In the genomic region with DNA sequence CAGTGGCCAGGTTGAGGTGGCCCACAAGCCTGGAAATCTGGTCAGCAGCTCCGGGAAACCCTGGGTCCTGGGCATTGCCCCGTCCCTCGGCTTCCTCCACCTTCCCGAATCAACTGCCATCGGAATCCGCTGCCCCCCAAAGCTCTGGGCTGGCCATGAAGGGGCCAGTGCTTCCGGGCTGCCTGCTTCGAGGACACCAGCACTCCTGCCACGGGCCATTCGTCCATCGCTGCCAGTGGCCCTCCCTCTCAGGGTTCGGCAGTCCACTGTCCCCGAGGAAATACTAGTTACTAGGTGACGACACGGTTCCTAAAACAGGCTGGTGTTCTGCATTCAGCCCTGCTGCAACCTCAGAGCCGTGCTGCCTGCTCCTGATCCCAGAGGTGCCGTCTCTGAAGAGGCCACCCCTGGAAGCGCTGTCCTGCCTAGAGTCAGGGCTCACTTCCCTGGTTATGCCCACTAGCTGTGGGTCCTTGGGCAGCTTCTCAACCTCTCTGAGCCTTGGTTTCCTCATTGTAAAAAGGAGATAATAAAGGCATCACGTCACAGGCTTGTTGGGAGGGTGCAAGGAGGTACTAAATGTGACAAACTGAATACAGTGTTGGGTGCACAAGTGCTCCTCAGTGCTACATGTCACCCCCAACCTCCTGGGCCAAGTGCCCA, we compare ENCODE assay signal across 25 cellular contexts. TPM values are rescaled to one million over a fixed set of nuclear protein-coding genes. Genes with fewer than 3 reads are reported as not detected.
DNase-seq lines count a peak whose midpoint lies in the region; ATAC-seq and TF ChIP-seq lines count a peak whose summit lies in the region.
"Had no signal": no experiment of that assay in that cellular context is flagged by ENCODE, and none has a peak within 500 bp of the region (broad histone marks: within the 10 kb centered on the region; RNA-seq: fewer than 3 reads in every experiment).

No MANE protein-coding gene starts in this region.

- peak overlapping the region; percentile 61 to 75 for H3K27ac ChIP-seq in breast epithelium
- H3K27ac ChIP-seq in mammary epithelial cell (ENCODE audit: insufficient read depth, low read depth, low read length) = no peak overlapping the region
- peak overlapping the region; percentile 1 to 79 (median 68) for H3K27ac ChIP-seq in upper lobe of left lung
- H3K27ac ChIP-seq: epithelial cell of prostate, foreskin keratinocyte, KMS-11, neutrophil had no signal

- no TSS peak for BruUV-seq in mammary epithelial cell (replicated peaks; lab: Mats Ljungman, UMichigan)

- H3K36me3 ChIP-seq in breast epithelium (no peaks in the 10 kb centered on the region), mammary epithelial cell (ENCODE audit: insufficient read depth, low read length) (no peaks in the 10 kb centered on the region), upper lobe of left lung (no peaks in the 10 kb centered on the region)
- H3K36me3 ChIP-seq: neutrophil had no signal

- H3K27ac Mint-ChIP-seq in dendritic cell treated with granulocyte-macrophage colony-stimulating factor and Interleukin-4, amounts not matched to agents 40 ng/mL and 50 ng/mL, for 4 days = peak overlapping the region; percentile 23
- H3K27ac Mint-ChIP-seq in natural killer cell = no peak overlapping the region
- H3K27ac Mint-ChIP-seq: activated naive CD8-positive, alpha-beta T cell treated with anti-CD3 and anti-CD28 coated beads, Interleukin-2, amount 10 ng/mL, durations not matched to agents 7 days and 5 days had no signal

- dilution Hi-C loops in mammary epithelial cell (cut with HindIII; ENCODE audit: low sequenced_read_pairs) = no loop called here

- no peak for TF ChIP-seq EP300 in upper lobe of left lung (IDR thresholded peaks at IDR 0.05)

- no peak overlapping the region for H3K4me3 Mint-ChIP-seq in dendritic cell treated with granulocyte-macrophage colony-stimulating factor and Interleukin-4, amounts not matched to agents 40 ng/mL and 50 ng/mL, for 4 days
- peak overlapping the region; percentile 69 for H3K4me3 Mint-ChIP-seq in natural killer cell
- H3K4me3 Mint-ChIP-seq: activated naive CD8-positive, alpha-beta T cell treated with anti-CD3 and anti-CD28 coated beads, Interleukin-2, amount 10 ng/mL, durations not matched to agents 7 days and 5 days had no signal

- CTCF ChIA-PET in mammary epithelial cell (lab: Charles Lee; ENCODE audit: low non-redundant PET) = no interaction called here

- H3K9me3 Mint-ChIP-seq in dendritic cell treated with granulocyte-macrophage colony-stimulating factor and Interleukin-4, amounts not matched to agents 40 ng/mL and 50 ng/mL, for 4 days = no peaks in the 10 kb centered on the region
- no peaks in the 10 kb centered on the region for H3K9me3 Mint-ChIP-seq in natural killer cell
- H3K9me3 Mint-ChIP-seq: activated naive CD8-positive, alpha-beta T cell treated with anti-CD3 and anti-CD28 coated beads, Interleukin-2, amount 10 ng/mL, durations not matched to agents 7 days and 5 days had no signal

- H3K4me3 ChIP-seq in breast epithelium = no peak overlapping the region
- no peak overlapping the region for H3K4me3 ChIP-seq in mammary epithelial cell (replicated peaks in 1 of 3; ENCODE audit: insufficient read depth in 1 of 3, low read depth in 2 of 3, low read length in 3 of 3)
- H3K4me3 ChIP-seq in upper lobe of left lung = no peak overlapping the region

- peaks cover 6% of the 10 kb centered on the region for H3K27me3 Mint-ChIP-seq in dendritic cell treated with granulocyte-macrophage colony-stimulating factor and Interleukin-4, amounts not matched to agents 40 ng/mL and 50 ng/mL, for 4 days
- peaks cover 0 to 3% of the 10 kb centered on the region in 2 donors for H3K27me3 Mint-ChIP-seq in natural killer cell (ENCODE audit: low read depth in 2 of 2)
- H3K27me3 Mint-ChIP-seq: activated naive CD8-positive, alpha-beta T cell treated with anti-CD3 and anti-CD28 coated beads, Interleukin-2, amount 10 ng/mL, durations not matched to agents 7 days and 5 days had no signal

- DNase-seq in breast epithelium (ENCODE audit: low spot score in 2 of 2) = no peak
- DNase-seq in mammary epithelial cell = no peak
- no peak for DNase-seq in natural killer cell
- DNase-seq in upper lobe of left lung = no peak
- DNase-seq in NCI-H1930 (lab: John Stamatoyannopoulos, UW) = no peak
- DNase-seq in RKO (ENCODE audit: low spot score) = no peak
- DNase-seq: activated CD4-positive, alpha-beta T cell treated with anti-CD3 and anti-CD28 coated beads, Interleukin-2, amount 50 U/mL, for 4 hours; activated naive CD8-positive, alpha-beta T cell treated with anti-CD3 and anti-CD28 coated beads, Interleukin-2, amount 10 ng/mL, durations not matched to agents 7 days and 5 days; dermis blood vessel endothelial cell; DND-41; foreskin keratinocyte; hypothalamus; kidney glomerular epithelial cell; NCI-H1048; NCI-H2081 treated with DMSO at 0.1 percent for 48 hours; NCI-H510A; stimulated activated CD4-positive, alpha-beta T cell treated with anti-CD3 and anti-CD28 coated beads, Interleukin-12 subunit alpha, Interleukin-12 subunit beta, amount 100 ng/mL, for 4 hours; stimulated activated CD8-positive, alpha-beta memory T cell treated with anti-CD3 and anti-CD28 coated beads, Interleukin-4, amount 100 ng/mL, for 48 hours had no signal

- H3K4me1 ChIP-seq in breast epithelium (peaks cover 3 to 22% of the 10 kb centered on the region in 2 donors), mammary epithelial cell (ENCODE audit: insufficient read depth, low read length) (peaks cover 11% of the 10 kb centered on the region), upper lobe of left lung (peaks cover 15 to 35% (median 27%) of the 10 kb centered on the region in 4 donors)

- no peak overlapping the region for H3K9ac ChIP-seq in mammary epithelial cell (ENCODE audit: insufficient read depth, low read length)
- H3K9ac ChIP-seq: KMS-11 had no signal

- H4K20me1 ChIP-seq in mammary epithelial cell (ENCODE audit: insufficient read depth, low read length) = no peaks in the 10 kb centered on the region

- H3K79me2 ChIP-seq in mammary epithelial cell (ENCODE audit: insufficient read depth, low read length) = peaks cover 23% of the 10 kb centered on the region

- no peak for TF ChIP-seq CTCF in breast epithelium (IDR thresholded peaks at IDR 0.05)
- TF ChIP-seq CTCF in mammary epithelial cell (conservative IDR thresholded peaks at IDR 0.05 in 1 of 2, IDR thresholded peaks at IDR 0.05 in 1 of 2; ENCODE audit: extremely low read depth in 1 of 2, insufficient read depth in 1 of 2, low read depth in 1 of 2, low read length in 2 of 2) = no peak
- TF ChIP-seq CTCF in natural killer cell (IDR thresholded peaks at IDR 0.05) = no peak
- TF ChIP-seq CTCF in upper lobe of left lung (IDR thresholded peaks at IDR 0.05) = no peak

- TF ChIP-seq POLR2A in breast epithelium (IDR thresholded peaks at IDR 0.05) = no peak
- TF ChIP-seq POLR2A in upper lobe of left lung (IDR thresholded peaks at IDR 0.05) = no peak

- H3K27me3 ChIP-seq in breast epithelium (no peaks in the 10 kb centered on the region), mammary epithelial cell (ENCODE audit: insufficient read depth, low read length) (no peaks in the 10 kb centered on the region), upper lobe of left lung (no peaks in the 10 kb centered on the region)
- H3K27me3 ChIP-seq: foreskin keratinocyte, neutrophil had no signal

- ATAC-seq in natural killer cell (no peak), upper lobe of left lung (ENCODE audit: low FRiP score in 2 of 2) (no peak), HG02588 (IDR thresholded peaks at IDR 0.05; ENCODE audit: unreplicated experiment) (no peak)
- ATAC-seq: foreskin keratinocyte, HCT116 had no signal

- H3K9me3 ChIP-seq in breast epithelium (no peaks in the 10 kb centered on the region), mammary epithelial cell (replicated peaks; ENCODE audit: insufficient read depth, low read length) (no peaks in the 10 kb centered on the region), upper lobe of left lung (no peaks in the 10 kb centered on the region)
- H3K9me3 ChIP-seq: neutrophil had no signal

- 86% methylated on average over 19 of the region's 19 CpGs for WGBS in mammary epithelial cell (ENCODE audit: low coverage, missing lambda C conversion rate)
- WGBS in upper lobe of left lung, 2 donors = 76 to 91% methylated on average over 11 to 19 of the region's 19 CpGs

- in situ Hi-C loops in mammary epithelial cell (cut with MboI; ENCODE audit: low sequenced_read_pairs in 2 of 2) = no loop called here

- no peak overlapping the region for H2AFZ ChIP-seq in mammary epithelial cell (ENCODE audit: low read depth, low read length)

- no peak overlapping the region for H3K4me2 ChIP-seq in mammary epithelial cell (ENCODE audit: insufficient read depth, low read depth, low read length)
- H3K4me2 ChIP-seq: KMS-11 had no signal

- intact Hi-C loops in breast epithelium (cut with DNase I; ENCODE audit: low total_unique reads) = no loop called here
- intact Hi-C loops in mammary epithelial cell (cut with micrococcal nuclease) = no loop called here
- intact Hi-C loops in dendritic cell treated with granulocyte-macrophage colony-stimulating factor and Interleukin-4, amounts not matched to agents 40 ng/mL and 50 ng/mL, for 4 days (cut with micrococcal nuclease) = no loop called here
- intact Hi-C loops in natural killer cell (cut with micrococcal nuclease) = no loop called here

- H3K4me1 Mint-ChIP-seq in dendritic cell treated with granulocyte-macrophage colony-stimulating factor and Interleukin-4, amounts not matched to agents 40 ng/mL and 50 ng/mL, for 4 days (ENCODE audit: low read depth) = peaks cover 23% of the 10 kb centered on the region
- H3K4me1 Mint-ChIP-seq in natural killer cell = peaks cover 9 to 26% of the 10 kb centered on the region in 2 donors

- H3K36me3 Mint-ChIP-seq in dendritic cell treated with granulocyte-macrophage colony-stimulating factor and Interleukin-4, amounts not matched to agents 40 ng/mL and 50 ng/mL, for 4 days (ENCODE audit: low read depth) = peaks cover 18% of the 10 kb centered on the region
- H3K36me3 Mint-ChIP-seq in natural killer cell = no peaks in the 10 kb centered on the region
- H3K36me3 Mint-ChIP-seq: activated naive CD8-positive, alpha-beta T cell treated with anti-CD3 and anti-CD28 coated beads, Interleukin-2, amount 10 ng/mL, durations not matched to agents 7 days and 5 days had no signal

RNA-seq across cellular contexts. Expression of gene WDR5, which starts 3.5 kb away (rescaled TPM):
- total RNA-seq in breast epithelium (10 to 100 TPM; 16.0 to 17.7 (median 17.4) TPM), mammary epithelial cell (10 to 100 TPM; 22.3 to 37.9 TPM), natural killer cell (10 to 100 TPM; 12.9 to 18.6 (median 15.9) TPM), upper lobe of left lung (10 to 100 TPM; 23.3 to 48.2 (median 27.3) TPM)
- polyA plus RNA-seq in mammary epithelial cell = 32.8 TPM
- 31.2 TPM for polyA minus RNA-seq in mammary epithelial cell

RNA-seq across cellular contexts. Expression of gene RNU6ATAC, which starts 32.0 kb away (rescaled TPM):
- not detected for total RNA-seq in breast epithelium
- total RNA-seq in mammary epithelial cell = 10 to 100 TPM in 1 of 2 donors, not detected in 1; 58.5 TPM
- polyA plus RNA-seq in mammary epithelial cell = not detected
- not detected for polyA minus RNA-seq in mammary epithelial cell
- total RNA-seq in natural killer cell = 10 to 100 TPM; 26.2 to 30.8 (median 30.2) TPM
- total RNA-seq in upper lobe of left lung = 100 to 1,000 TPM in 1 of 6 donors, 10 to 100 TPM in 1, not detected in 4; 70.7 to 223 TPM
- total RNA-seq: bronchial epithelial cell, dermis blood vessel endothelial cell, foreskin keratinocyte had no signal
- polyA plus RNA-seq: foreskin keratinocyte had no signal
